Comparison of ENCODE assay signal across 11 cellular contexts in genomic region chr7:100896743-100897051, GRCh38. TPM values are rescaled to one million over a fixed set of nuclear protein-coding genes. Genes with fewer than 3 reads are reported as not detected.
DNase-seq lines count a peak whose midpoint lies in the region; ATAC-seq and TF ChIP-seq lines count a peak whose summit lies in the region.
"Had no signal": no experiment of that assay in that cellular context is flagged by ENCODE, and none has a peak within 500 bp of the region (broad histone marks: within the 10 kb centered on the region; RNA-seq: fewer than 3 reads in every experiment).

No MANE protein-coding gene starts in this region.

- H3K27me3 Mint-ChIP-seq in MCF 10A (ENCODE audit: insufficient read depth, unreplicated experiment) (peaks cover 36% of the 10 kb centered on the region), mesothelial cell of epicardium (ENCODE audit: low read depth) (peaks cover 22% of the 10 kb centered on the region), type B pancreatic cell (peaks cover 32% of the 10 kb centered on the region)

- peak overlapping the region; percentile 43 to 56 for H3K9ac ChIP-seq in colonic mucosa (ENCODE audit: low read depth in 2 of 2, low read length in 2 of 2)

- intact Hi-C loops in breast epithelium (cut with DNase I; ENCODE audit: low total_unique reads) (loop anchor here (1.0 to 5.0 kb wide), 2 partner anchors 31 to 161 kb away; no protein-coding TSS in a partner anchor), MCF 10A (cut with micrococcal nuclease) (loop anchor here (1.0 kb wide), 2 partner anchors 163 to 181 kb away; no protein-coding TSS in a partner anchor), colonic mucosa (cut with DNase I) (loop anchor here (2.0 to 5.0 kb wide), 2 partner anchors 181 to 240 kb away; no protein-coding TSS in a partner anchor)

- H3K9me3 Mint-ChIP-seq in MCF 10A (ENCODE audit: unreplicated experiment) (no peaks in the 10 kb centered on the region), mesothelial cell of epicardium (no peaks in the 10 kb centered on the region), type B pancreatic cell (no peaks in the 10 kb centered on the region)
- H3K9me3 Mint-ChIP-seq: activated T-cell treated with anti-CD3 and anti-CD28 coated beads, Interleukin-2, amount 50 U/mL, for 4 hours; HFFc6 had no signal

- H3K4me1 Mint-ChIP-seq in MCF 10A (ENCODE audit: insufficient read depth, unreplicated experiment) (peaks cover 6% of the 10 kb centered on the region), mesothelial cell of epicardium (peaks cover 20% of the 10 kb centered on the region), type B pancreatic cell (ENCODE audit: unreplicated experiment) (peaks cover 11% of the 10 kb centered on the region)

- H3K36me3 Mint-ChIP-seq in MCF 10A (ENCODE audit: insufficient read depth, unreplicated experiment), result no peaks in the 10 kb centered on the region
- no peaks in the 10 kb centered on the region for H3K36me3 Mint-ChIP-seq in mesothelial cell of epicardium
- H3K36me3 Mint-ChIP-seq in type B pancreatic cell, result no peaks in the 10 kb centered on the region

- ATAC-seq in GM19452 (IDR thresholded peaks at IDR 0.05; ENCODE audit: unreplicated experiment), result no peak

- H3K27ac Mint-ChIP-seq in MCF 10A (ENCODE audit: low read depth, unreplicated experiment) (no peak overlapping the region), mesothelial cell of epicardium (no peak overlapping the region), type B pancreatic cell (no peak overlapping the region)
- H3K27ac Mint-ChIP-seq: HFFc6 had no signal

- no peak overlapping the region for H3K4me3 Mint-ChIP-seq in MCF 10A (ENCODE audit: unreplicated experiment)
- H3K4me3 Mint-ChIP-seq in mesothelial cell of epicardium, result peak overlapping the region; percentile 75
- H3K4me3 Mint-ChIP-seq in type B pancreatic cell, result peak overlapping the region; percentile 91

- H3K27me3 ChIP-seq in breast epithelium (peaks cover 4 to 46% of the 10 kb centered on the region in 2 donors), colonic mucosa (peaks cover 21% of the 10 kb centered on the region)

- no peak for DNase-seq in breast epithelium (ENCODE audit: low spot score in 2 of 2)
- no peak for DNase-seq in MCF 10A (ENCODE audit: unreplicated experiment)
- no peak for DNase-seq in colonic mucosa
- no peak for DNase-seq in mesothelial cell of epicardium (ENCODE audit: low spot score in 2 of 2, unreplicated experiment in 2 of 2)
- DNase-seq in type B pancreatic cell (ENCODE audit: extremely low spot score, unreplicated experiment), result no peak
- DNase-seq in effector CD8-positive, alpha-beta T cell (lab: John Stamatoyannopoulos, UW), result no peak
- DNase-seq in NCI-H526 treated with DMSO at 0.1 percent for 48 hours (lab: John Stamatoyannopoulos, UW), result no peak
- DNase-seq: activated T-cell treated with anti-CD3 and anti-CD28 coated beads, Interleukin-2, amount 50 U/mL, for 4 hours; HFFc6 had no signal

- H3K4me1 ChIP-seq in breast epithelium (no peaks in the 10 kb centered on the region), colonic mucosa (peaks cover 16% of the 10 kb centered on the region)

- H3K36me3 ChIP-seq in breast epithelium, result no peaks in the 10 kb centered on the region
- H3K36me3 ChIP-seq in colonic mucosa, result no peaks in the 10 kb centered on the region
- H3K36me3 ChIP-seq: BE2C had no signal

- H3K27ac ChIP-seq in breast epithelium (no peak overlapping the region), colonic mucosa (no peak overlapping the region)

- CTCF ChIA-PET in MCF 10A (lab: Yijun Ruan, JAX), result interaction anchor here (0.6 to 0.7 kb wide), 2 partner anchors 134 to 157 kb away, joined by 3 to 4 read pairs; no protein-coding TSS in a partner anchor

- no TSS peak for BruUV-seq in MCF 10A (replicated peaks; lab: Mats Ljungman, UMichigan)

- H3K9me3 ChIP-seq in breast epithelium, result no peaks in the 10 kb centered on the region
- no peaks in the 10 kb centered on the region for H3K9me3 ChIP-seq in colonic mucosa
- H3K9me3 ChIP-seq: BE2C had no signal

- no peak for TF ChIP-seq CTCF in breast epithelium (IDR thresholded peaks at IDR 0.05)
- no peak for TF ChIP-seq CTCF in MCF 10A (IDR thresholded peaks at IDR 0.05; ENCODE audit: unreplicated experiment)
- TF ChIP-seq CTCF in colonic mucosa (IDR thresholded peaks at IDR 0.05), result no peak
- TF ChIP-seq CTCF in mesothelial cell of epicardium (IDR thresholded peaks at IDR 0.05; ENCODE audit: unreplicated experiment), result no peak
- TF ChIP-seq CTCF in type B pancreatic cell (conservative IDR thresholded peaks at IDR 0.05), result no peak

- H3K4me3 ChIP-seq in breast epithelium (peak overlapping the region; percentile 13 to 67 (median 58)), colonic mucosa (peak overlapping the region; percentile 44)

- TF ChIP-seq POLR2A in breast epithelium (IDR thresholded peaks at IDR 0.05), result no peak

- POLR2A ChIA-PET in MCF 10A (lab: Yijun Ruan, JAX), result no interaction called here

RNA-seq across cellular contexts. Expression of gene ACHE, which starts 1.0 kb away (rescaled TPM):
- 1 to 10 TPM in 2 of 3 donors, under 1 TPM in 1; 0.64 to 4.3 (median 3.2) TPM for total RNA-seq in breast epithelium
- total RNA-seq in MCF 10A (2022), result 0.30 and 0.37 TPM in 2 replicates
- 10 to 100 TPM in 1 of 2 donors, 1 to 10 TPM in 1; 5.3 to 11.7 TPM for total RNA-seq in colonic mucosa
- total RNA-seq in mesothelial cell of epicardium, result 9.2 to 10.4 TPM (median 9.6 TPM) in 3 replicates
- total RNA-seq in type B pancreatic cell (ENCODE audit: low replicate concordance), result 7.1 and 10.4 TPM in 2 replicates

RNA-seq across cellular contexts. Expression of gene UFSP1, which starts 7.2 kb away (rescaled TPM):
- 1 to 10 TPM; 2.9 to 4.2 (median 3.7) TPM for total RNA-seq in breast epithelium
- total RNA-seq in MCF 10A (2022), result 2.8 and 3.4 TPM in 2 replicates
- 1 to 10 TPM; 2.1 to 4.4 TPM for total RNA-seq in colonic mucosa
- 6.0 to 8.0 TPM (median 6.4 TPM) in 3 replicates for total RNA-seq in mesothelial cell of epicardium
- 4.4 and 6.3 TPM in 2 replicates for total RNA-seq in type B pancreatic cell (ENCODE audit: low replicate concordance)

RNA-seq across cellular contexts. Expression of gene SRRT, which starts 21.8 kb away (rescaled TPM):
- 100 to 1,000 TPM in 2 of 3 donors, 10 to 100 TPM in 1; 45.8 to 111 (median 104) TPM for total RNA-seq in breast epithelium
- total RNA-seq in MCF 10A (2022), result 111 and 142 TPM in 2 replicates
- 100 to 1,000 TPM; 114 to 204 TPM for total RNA-seq in colonic mucosa
- total RNA-seq in mesothelial cell of epicardium, result 229 to 245 TPM (median 240 TPM) in 3 replicates
- total RNA-seq in type B pancreatic cell (ENCODE audit: low replicate concordance), result 168 and 239 TPM in 2 replicates

RNA-seq across cellular contexts. Expression of gene TRIP6, which starts 29.5 kb away (rescaled TPM):
- total RNA-seq in breast epithelium (10 to 100 TPM; 45.3 to 62.8 (median 49.8) TPM), MCF 10A (2022) (106 and 132 TPM in 2 replicates), colonic mucosa (10 to 100 TPM; 34.8 to 40.2 TPM), mesothelial cell of epicardium (101 to 109 TPM (median 107 TPM) in 3 replicates), type B pancreatic cell (ENCODE audit: low replicate concordance) (78.9 and 84.7 TPM in 2 replicates)

RNA-seq across cellular contexts. Expression of gene SLC12A9, which starts 44.2 kb away (rescaled TPM):
- 10 to 100 TPM; 13.3 to 18.0 (median 16.7) TPM for total RNA-seq in breast epithelium
- 19.2 and 21.0 TPM in 2 replicates for total RNA-seq in MCF 10A (2022)
- 10 to 100 TPM; 24.1 to 35.9 TPM for total RNA-seq in colonic mucosa
- 30.9 to 39.1 TPM (median 37.5 TPM) in 3 replicates for total RNA-seq in mesothelial cell of epicardium
- total RNA-seq in type B pancreatic cell (ENCODE audit: low replicate concordance), result 31.4 and 37.1 TPM in 2 replicates
